In the genomic region with DNA sequence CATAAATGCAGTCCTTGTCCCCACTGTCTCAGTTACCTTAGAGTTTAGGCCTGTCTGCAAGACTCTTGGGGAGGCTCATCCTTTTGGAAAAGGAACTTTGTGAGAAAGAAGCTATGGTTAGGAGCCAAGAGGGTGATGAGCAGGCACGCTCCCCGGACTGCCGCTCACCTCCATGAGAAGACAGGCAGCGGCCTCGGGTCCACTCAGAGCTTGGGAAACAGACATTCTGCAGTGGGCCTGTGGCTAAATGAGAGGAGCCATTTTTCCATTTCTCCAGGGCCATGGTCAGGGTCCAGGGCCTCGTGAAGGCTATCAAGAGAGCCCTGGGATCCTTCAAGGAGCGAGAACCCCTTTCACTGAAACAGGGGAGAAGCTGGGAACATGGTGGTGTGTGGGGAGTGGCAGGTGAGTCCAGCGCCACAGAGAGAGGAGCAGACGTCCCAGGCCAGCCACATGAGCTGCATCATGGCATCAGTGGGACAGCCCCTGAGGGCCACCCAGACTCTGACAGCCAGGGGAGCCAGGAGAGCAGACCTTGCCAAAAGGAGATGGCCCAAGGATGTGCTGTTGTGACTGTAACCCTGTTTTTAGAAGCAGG, we compare ENCODE assay signal across 19 cellular contexts. TPM values are rescaled to one million over a fixed set of nuclear protein-coding genes. Genes with fewer than 3 reads are reported as not detected.
A peak's percentile ranks its signal among the peaks of the same experiment; 100 is the strongest.
DNase-seq lines count a peak whose midpoint lies in the region; ATAC-seq, FAIRE-seq and TF ChIP-seq lines count a peak whose summit lies in the region.
"Had no signal": no experiment of that assay in that cellular context is flagged by ENCODE, and none has a peak within 500 bp of the region (broad histone marks: within the 10 kb centered on the region; RNA-seq: fewer than 3 reads in every experiment).

No MANE protein-coding gene starts in this region.

- H3K27me3 ChIP-seq in upper lobe of right lung (no peaks in the 10 kb centered on the region), small intestine (ENCODE audit: control insufficient read depth in 2 of 2, insufficient read depth in 2 of 2, low read length in 2 of 2) (no peaks in the 10 kb centered on the region)

- no peak for ATAC-seq in upper lobe of right lung
- ATAC-seq: PC-3 had no signal

- H3K27ac ChIP-seq in upper lobe of right lung (no peak overlapping the region), small intestine (ENCODE audit: low read depth in 1 of 2, low read length in 1 of 2) (no peak overlapping the region)
- H3K27ac ChIP-seq: 22Rv1, RWPE1 had no signal

- no peak for TF ChIP-seq CTCF in upper lobe of right lung (IDR thresholded peaks at IDR 0.05)

- H3K4me3 ChIP-seq in upper lobe of right lung (no peak overlapping the region), small intestine (ENCODE audit: low read depth in 1 of 2, low read length in 2 of 2) (no peak overlapping the region)

- 81 to 89% (median 87%) methylated on average over 9 of the region's 9 CpGs for WGBS in small intestine, 3 donors

- H3K4me1 ChIP-seq in upper lobe of right lung (no peaks in the 10 kb centered on the region), small intestine (ENCODE audit: control insufficient read depth in 2 of 2, insufficient read depth in 1 of 2, low read depth in 1 of 2, low read length in 1 of 2) (no peaks in the 10 kb centered on the region)

- H3K36me3 ChIP-seq in upper lobe of right lung, result no peaks in the 10 kb centered on the region
- H3K36me3 ChIP-seq in small intestine (ENCODE audit: control insufficient read depth in 2 of 2, insufficient read depth in 2 of 2, low read length in 2 of 2), result no peaks in the 10 kb centered on the region

- FAIRE-seq in small intestine (lab: Jason Lieb, UNC), result no peak
- FAIRE-seq: GM12892 had no signal

- no peaks in the 10 kb centered on the region for H3K9me3 ChIP-seq in upper lobe of right lung
- H3K9me3 ChIP-seq in small intestine (ENCODE audit: control insufficient read depth, low read depth), result no peaks in the 10 kb centered on the region

- intact Hi-C loops in posterior vena cava (cut with DNase I), result no loop called here
- intact Hi-C loops in upper lobe of right lung (cut with DNase I), result no loop called here

- peak; percentile 36 for DNase-seq in activated CD8-positive, alpha-beta memory T cell treated with anti-CD3 and anti-CD28 coated beads, Interleukin-2, amount 50 U/mL, for 48 hours
- DNase-seq in activated CD8-positive, alpha-beta memory T cell treated with anti-CD3 and anti-CD28 coated beads, Interleukin-2, amount 50 U/mL, for 4 hours, result no peak
- DNase-seq in islet precursor cell, result peak; percentile 32
- DNase-seq in posterior vena cava (ENCODE audit: low spot score), result peak; percentile 66
- DNase-seq in upper lobe of right lung, result peak; percentile 48
- DNase-seq in small intestine, result no peak
- DNase-seq in NCI-H2171 (lab: John Stamatoyannopoulos, UW), result no peak
- DNase-seq in central memory CD4-positive, alpha-beta T cell, result no peak
- DNase-seq: DMS79, GOT3, NCI-H1105 treated with DMSO at 0.1 percent for 48 hours, NCI-H1694, NCI-H510A treated with DMSO at 0.1 percent for 48 hours, PC-3 had no signal

RNA-seq across cellular contexts. Expression of a gene that starts 4.0 kb away (rescaled TPM):
- total RNA-seq in posterior vena cava (not detected), upper lobe of right lung (not detected)
- not detected for polyA plus RNA-seq in small intestine
- total RNA-seq: PC-3 had no signal
- polyA plus RNA-seq: AG04450, CD14-positive monocyte had no signal

Comparison
In these comparisons a context has a peak if more than half of its experiments do, and no peak if none do; other contexts are left out.
1. DNase-seq: peak in activated CD8-positive, alpha-beta memory T cell treated with anti-CD3 and anti-CD28 coated beads, Interleukin-2, amount 50 U/mL, for 48 hours (single experiment), islet precursor cell (single experiment), posterior vena cava (single experiment) and upper lobe of right lung (single experiment); none in activated CD8-positive, alpha-beta memory T cell treated with anti-CD3 and anti-CD28 coated beads, Interleukin-2, amount 50 U/mL, for 4 hours (single experiment), small intestine (single experiment), NCI-H2171 (single experiment) and central memory CD4-positive, alpha-beta T cell (single experiment).